ENCODE assay signal across 8 cellular contexts in genomic region chr20:38962898-38963484, GRCh38. TPM values are rescaled to one million over a fixed set of nuclear protein-coding genes. Genes with fewer than 3 reads are reported as not detected.
DNase-seq lines count a peak whose midpoint lies in the region; ATAC-seq and TF ChIP-seq lines count a peak whose summit lies in the region.

No MANE protein-coding gene starts in this region.

- H3K14ac ChIP-seq in neuronal stem cell (ENCODE audit: low read length) = no peak overlapping the region

- no peak overlapping the region for H2BK12ac ChIP-seq in neuronal stem cell (ENCODE audit: low read length)

- no CpG with 5 or more reads among the region's 5 CpGs for WGBS in neuronal stem cell (ENCODE audit: extremely low coverage in 2 of 2, insufficient read length in 2 of 2, insufficient replicate concordance in 1 of 2), 2 donors

- H3K9ac ChIP-seq in ES-I3 (ENCODE audit: low read depth, low read length) (peak overlapping the region; percentile 70), OCI-LY3 (ENCODE audit: low read length) (peak overlapping the region; percentile 79), neuronal stem cell (ENCODE audit: low read depth, low read length, poor library complexity) (peak overlapping the region; percentile 89)

- peaks cover 5% of the 10 kb centered on the region for H3K79me1 ChIP-seq in neuronal stem cell (ENCODE audit: low read depth, low read length)

- no peak overlapping the region for H2BK120ac ChIP-seq in neuronal stem cell (ENCODE audit: low read depth, low read length)

- H2BK15ac ChIP-seq in neuronal stem cell (ENCODE audit: low read length) = no peak overlapping the region

- DNase-seq in dorsolateral prefrontal cortex (no peak), neuronal stem cell (ENCODE audit: low spot score) (no peak), posterior vena cava (ENCODE audit: low spot score) (no peak), NCI-H2107 treated with DMSO at 0.1 percent for 48 hours (lab: John Stamatoyannopoulos, UW; ENCODE audit: unreplicated experiment) (no peak), NCI-H1694 (lab: John Stamatoyannopoulos, UW) (no peak)

- no peak overlapping the region for H3K18ac ChIP-seq in neuronal stem cell (ENCODE audit: low read length)

- H4K20me1 ChIP-seq in OCI-LY3 (ENCODE audit: insufficient read depth, low read length) = no peaks in the 10 kb centered on the region

- intact Hi-C loops in dorsolateral prefrontal cortex (cut with DNase I) (loop anchor here (1.0 to 5.0 kb wide), 3 partner anchors 36 to 316 kb away; partner anchors contain the start of gene FAM83D (in 2 of the 2)), posterior vena cava (cut with DNase I) (loop anchor here in 1 of 2 donors (5.0 kb wide), 1 partner anchor 36 kb away; the partner anchor contains the start of gene FAM83D)

- no peak overlapping the region for H2AK5ac ChIP-seq in neuronal stem cell (ENCODE audit: low read depth, low read length)

- no peaks in the 10 kb centered on the region; the same call in 1 of the 2 replicates for H3K36me3 ChIP-seq in ES-I3 (ENCODE audit: insufficient read depth, low read length)
- H3K36me3 ChIP-seq in OCI-LY3 (replicated peaks; ENCODE audit: low read depth, low read length) = peaks cover 14% of the 10 kb centered on the region
- peaks cover 0 to 21% of the 10 kb centered on the region in 2 donors for H3K36me3 ChIP-seq in neuronal stem cell (replicated peaks in 1 of 2; ENCODE audit: control insufficient read depth in 2 of 2, insufficient read depth in 2 of 2, low read length in 2 of 2)

- H3K4me3 ChIP-seq in OCI-LY3 (ENCODE audit: low read length) (peak overlapping the region; percentile 82), dorsolateral prefrontal cortex (peak overlapping the region; percentile 65 to 100 (median 95)), neuronal stem cell (ENCODE audit: low read length in 2 of 2) (peak overlapping the region; percentile 77 to 92)

- H3K27me3 ChIP-seq in OCI-LY3 (ENCODE audit: low read depth, low read length) (no peaks in the 10 kb centered on the region), dorsolateral prefrontal cortex (no peaks in the 10 kb centered on the region), neuronal stem cell (ENCODE audit: control insufficient read depth in 3 of 3, insufficient read depth in 3 of 3, low read depth in 1 of 3, low read length in 3 of 3) (no peaks in the 10 kb centered on the region)

- H3K4me1 ChIP-seq in ES-I3 (ENCODE audit: insufficient read depth, low read length) (0 out of 2 replicates have a peak, but pooled peaks cover 6% of the 10 kb centered on the region), OCI-LY3 (ENCODE audit: low read length) (peaks cover 18% of the 10 kb centered on the region), neuronal stem cell (ENCODE audit: control insufficient read depth in 2 of 2, insufficient read depth in 1 of 2, low read depth in 1 of 2, low read length in 2 of 2) (peaks cover 3 to 6% of the 10 kb centered on the region in 2 donors)

- H3K4ac ChIP-seq in neuronal stem cell (ENCODE audit: low read length) = no peak overlapping the region

- no peak overlapping the region for H4K91ac ChIP-seq in neuronal stem cell (ENCODE audit: low read depth, low read length, poor library complexity)

- H2AFZ ChIP-seq in OCI-LY3 (ENCODE audit: low read depth, low read length) (peak overlapping the region; percentile 59), neuronal stem cell (ENCODE audit: low read length) (peak overlapping the region; percentile 93)

- TF ChIP-seq CTCF in OCI-LY3 (IDR thresholded peaks at IDR 0.05; ENCODE audit: low read depth, low read length) = no peak
- TF ChIP-seq CTCF in dorsolateral prefrontal cortex (IDR thresholded peaks at IDR 0.05 in 54 of 56, conservative IDR thresholded peaks at IDR 0.05 in 2 of 56; ENCODE audit: low read depth in 1 of 56, partially characterized antibody in 56 of 56) = no peak

- H3K4me2 ChIP-seq in OCI-LY3 (ENCODE audit: low read length) (peak overlapping the region; percentile 75), neuronal stem cell (ENCODE audit: insufficient read depth, low read length, poor library complexity, severe bottlenecking) (peak overlapping the region; percentile 66)

- H3K23ac ChIP-seq in neuronal stem cell (ENCODE audit: low read depth, low read length, poor library complexity) = no peak overlapping the region

- H3K27ac ChIP-seq in OCI-LY3 (ENCODE audit: low read length) = peak overlapping the region; percentile 75
- H3K27ac ChIP-seq in dorsolateral prefrontal cortex = peak overlapping the region in 43 of 59 donors; percentile 67 to 95 (median 90)
- H3K27ac ChIP-seq in neuronal stem cell (replicated peaks; ENCODE audit: low read length) = peak overlapping the region; percentile 76

- H3K79me2 ChIP-seq in OCI-LY3 (ENCODE audit: low read length) = peaks cover 66% of the 10 kb centered on the region

- H3K9me3 ChIP-seq in ES-I3 (ENCODE audit: control insufficient read depth, insufficient read depth, low read length) = no peaks in the 10 kb centered on the region
- no peaks in the 10 kb centered on the region for H3K9me3 ChIP-seq in OCI-LY3 (ENCODE audit: insufficient read depth, low read length)
- H3K9me3 ChIP-seq in neuronal stem cell (replicated peaks in 1 of 2; ENCODE audit: control insufficient read depth in 2 of 2, insufficient read depth in 1 of 2, low read depth in 1 of 2, low read length in 2 of 2) = no peaks in the 10 kb centered on the region

- H2BK5ac ChIP-seq in neuronal stem cell (ENCODE audit: low read length) = no peak overlapping the region

- no peak for ATAC-seq in GM21723 (IDR thresholded peaks at IDR 0.05; ENCODE audit: unreplicated experiment)

- no peak overlapping the region for H4K8ac ChIP-seq in neuronal stem cell (ENCODE audit: low read depth, low read length)

RNA-seq across cellular contexts. Expression of gene DHX35, which starts 0.8 kb away (rescaled TPM):
- total RNA-seq in dorsolateral prefrontal cortex (10 to 100 TPM in 118 of 120 experiments, 1 to 10 TPM in 2; 7.4 to 19.8 (median 13.7) TPM), posterior vena cava (10 to 100 TPM; 12.1 to 13.9 TPM)
- 10.1 TPM for polyA plus RNA-seq in neuronal stem cell (2013, experiment 1 of 2)
- polyA plus RNA-seq in neuronal stem cell (2013, experiment 2 of 2) = 9.5 TPM

RNA-seq across cellular contexts. Expression of gene FAM83D, which starts 36.8 kb away (rescaled TPM):
- total RNA-seq in dorsolateral prefrontal cortex (1 to 10 TPM in 119 of 120 experiments, under 1 TPM in 1; 0.95 to 5.1 (median 2.4) TPM), posterior vena cava (10 to 100 TPM; 72.1 to 94.3 TPM)
- polyA plus RNA-seq in neuronal stem cell (2013, experiment 1 of 2) = 36.7 TPM
- polyA plus RNA-seq in neuronal stem cell (2013, experiment 2 of 2) = 37.2 TPM

Comparison
In these comparisons a context has a peak if more than half of its experiments do, and no peak if none do; other contexts are left out.
1. RNA of gene FAM83D, which starts 36.8 kb away (total RNA-seq): 72.1 to 94.3 TPM in posterior vena cava; 0.95 to 5.1 TPM in dorsolateral prefrontal cortex; every median in the first group is over 10 times any median in the second.
2. Peak in every context shown above with its lines, with median percentiles within 50 percentile points of each other: H3K9ac ChIP-seq, H3K27ac ChIP-seq and H3K4me3 ChIP-seq.